ENCODE assay signal across 19 cellular contexts in the genomic region with DNA sequence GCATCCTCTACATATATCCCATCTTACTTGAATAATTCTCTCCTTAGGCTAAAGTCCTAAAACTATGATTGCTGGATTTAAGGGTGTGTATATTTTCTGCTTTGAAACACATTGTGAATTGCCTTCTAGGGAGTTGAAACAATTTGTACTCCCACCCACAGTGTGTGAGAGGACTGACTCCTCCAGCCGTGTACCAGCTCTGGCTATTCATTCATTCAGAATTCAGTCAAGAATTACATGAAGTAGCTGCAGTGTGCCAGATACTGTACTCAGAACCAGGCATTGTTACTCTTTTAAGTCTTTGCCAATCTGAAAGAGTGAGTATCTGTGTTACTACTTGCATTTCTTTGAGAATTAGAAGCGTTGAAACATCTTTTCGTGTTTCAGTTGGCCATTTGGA.
DNase-seq lines count a peak whose midpoint lies in the region; ATAC-seq and TF ChIP-seq lines count a peak whose summit lies in the region.
"Had no signal": no experiment of that assay in that cellular context is flagged by ENCODE, and none has a peak within 500 bp of the region (broad histone marks: within the 10 kb centered on the region; RNA-seq: fewer than 3 reads in every experiment).

No MANE protein-coding gene starts in this region.

- no peak overlapping the region for H2AFZ ChIP-seq in PC-9
- H2AFZ ChIP-seq: GM23338 had no signal

- no peaks in the 10 kb centered on the region for H3K9me2 ChIP-seq in PC-9 (ENCODE audit: insufficient read depth)

- peaks cover 81% of the 10 kb centered on the region for H3F3A ChIP-seq in PC-9 (ENCODE audit: insufficient read depth, low read depth)

- TF ChIP-seq EP300 in esophagus muscularis mucosa (IDR thresholded peaks at IDR 0.05): no peak

- no peak for DNase-seq in PC-9
- DNase-seq in esophagus muscularis mucosa (ENCODE audit: extremely low spot score): no peak
- peak; percentile 48 for DNase-seq in left kidney (ENCODE audit: low read depth, low spot score)
- DNase-seq in type B pancreatic cell (ENCODE audit: extremely low spot score, unreplicated experiment): no peak
- DNase-seq in spleen: no peak
- no peak for DNase-seq in H4 (ENCODE audit: low spot score)
- DNase-seq in hypothalamus (lab: John Stamatoyannopoulos, UW): no peak
- DNase-seq in upper lobe of right lung: no peak
- DNase-seq: CD4-positive, alpha-beta memory T cell; DMS153; DMS79; GF-D8; H7; HFFc6 had no signal

- H3K36me3 Mint-ChIP-seq in type B pancreatic cell: peaks cover 31% of the 10 kb centered on the region

- POLR2A ChIA-PET in PC-9 (lab: Charles Lee; ENCODE audit: unreplicated experiment): no interaction called here

- H3K27me3 ChIP-seq in PC-9 (ENCODE audit: insufficient read depth, low read depth) (no peaks in the 10 kb centered on the region), esophagus muscularis mucosa (no peaks in the 10 kb centered on the region), spleen (replicated peaks in 1 of 7) (no peaks in the 10 kb centered on the region), upper lobe of right lung (no peaks in the 10 kb centered on the region)
- H3K27me3 ChIP-seq: BLaER1 had no signal

- peak overlapping the region; percentile 39 for H3K27ac ChIP-seq in PC-9
- peak overlapping the region in 3 of 4 donors; percentile 48 to 91 (median 49) for H3K27ac ChIP-seq in esophagus muscularis mucosa (replicated peaks in 1 of 4)
- H3K27ac ChIP-seq in spleen: no peak overlapping the region
- H3K27ac ChIP-seq in upper lobe of right lung: no peak overlapping the region
- H3K27ac ChIP-seq: BLaER1, KMS-11 had no signal

- H3K4me2 ChIP-seq in PC-9: no peak overlapping the region
- H3K4me2 ChIP-seq: GM23338, KMS-11 had no signal

- no peak for TF ChIP-seq POLR2A in esophagus muscularis mucosa (IDR thresholded peaks at IDR 0.05; ENCODE audit: low read depth)
- no peak for TF ChIP-seq POLR2A in spleen (IDR thresholded peaks at IDR 0.05)

- intact Hi-C loops in PC-9 (cut with micrococcal nuclease; ENCODE audit: unreplicated experiment): no loop called here
- intact Hi-C loops in esophagus muscularis mucosa (cut with DNase I): no loop called here
- intact Hi-C loops in spleen (cut with DNase I; ENCODE audit: low total_unique reads): no loop called here
- intact Hi-C loops in upper lobe of right lung (cut with DNase I): no loop called here

- H3K9me3 Mint-ChIP-seq in type B pancreatic cell: no peaks in the 10 kb centered on the region
- H3K9me3 Mint-ChIP-seq: CD14-positive monocyte; CD4-positive, alpha-beta memory T cell; HFFc6 had no signal

- H3K9me3 ChIP-seq in PC-9 (ENCODE audit: insufficient read depth, low read depth) (no peaks in the 10 kb centered on the region), esophagus muscularis mucosa (no peaks in the 10 kb centered on the region), spleen (no peaks in the 10 kb centered on the region), upper lobe of right lung (no peaks in the 10 kb centered on the region)
- H3K9me3 ChIP-seq: BLaER1 had no signal

- peaks cover 10% of the 10 kb centered on the region; the same call in 1 of the 2 replicates for H3K79me2 ChIP-seq in PC-9 (ENCODE audit: low read depth)

- CTCF ChIA-PET in PC-9 (lab: Charles Lee): no interaction called here

- 74% methylated on average over 3 of the region's 3 CpGs for WGBS in esophagus muscularis mucosa
- WGBS in spleen, 5 donors: 92 to 96% (median 94%) methylated on average over 3 of the region's 3 CpGs

- H3K4me3 ChIP-seq in PC-9: no peak overlapping the region
- no peak overlapping the region for H3K4me3 ChIP-seq in esophagus muscularis mucosa
- no peak overlapping the region for H3K4me3 ChIP-seq in spleen
- H3K4me3 ChIP-seq in upper lobe of right lung: no peak overlapping the region
- H3K4me3 ChIP-seq: BLaER1, GM23338 had no signal

- H3K27me3 Mint-ChIP-seq in type B pancreatic cell: no peaks in the 10 kb centered on the region
- H3K27me3 Mint-ChIP-seq: CD4-positive, alpha-beta memory T cell had no signal

- peak overlapping the region; percentile 39 for H3K4me3 Mint-ChIP-seq in type B pancreatic cell
- H3K4me3 Mint-ChIP-seq: CD14-positive monocyte, GM23338, HFFc6 had no signal

- no TSS peak for BruUV-seq in PC-9 (replicated peaks; lab: Mats Ljungman, UMichigan)

- H3K4me1 ChIP-seq in PC-9 (replicated peaks; ENCODE audit: insufficient read depth) (peaks cover 93% of the 10 kb centered on the region), esophagus muscularis mucosa (peaks cover 59 to 92% (median 88%) of the 10 kb centered on the region in 4 donors), spleen (peaks cover 28 to 50% (median 39%) of the 10 kb centered on the region in 6 donors), upper lobe of right lung (peaks cover 56% of the 10 kb centered on the region)

- TF ChIP-seq CTCF in PC-9 (conservative IDR thresholded peaks at IDR 0.05) (no peak), esophagus muscularis mucosa (IDR thresholded peaks at IDR 0.05) (no peak), type B pancreatic cell (conservative IDR thresholded peaks at IDR 0.05) (no peak), spleen (IDR thresholded peaks at IDR 0.05 in 8 of 11, conservative IDR thresholded peaks at IDR 0.05 in 3 of 11) (no peak), upper lobe of right lung (IDR thresholded peaks at IDR 0.05) (no peak)

- peaks cover 84% of the 10 kb centered on the region for H3K4me1 Mint-ChIP-seq in type B pancreatic cell (ENCODE audit: unreplicated experiment)

- H3K36me3 ChIP-seq in PC-9 (ENCODE audit: low read depth) (no peaks in the 10 kb centered on the region; the same call in 1 of the 2 replicates), esophagus muscularis mucosa (no peaks in the 10 kb centered on the region), spleen (peaks cover 0 to 71% (median 0%) of the 10 kb centered on the region in 6 donors), upper lobe of right lung (no peaks in the 10 kb centered on the region)

- H3K27ac Mint-ChIP-seq in type B pancreatic cell: peak overlapping the region; percentile 70
- H3K27ac Mint-ChIP-seq: GM23338, HFFc6 had no signal

- no peak for ATAC-seq in upper lobe of right lung
- ATAC-seq: GM23338, HCT116 had no signal

- H4K20me1 ChIP-seq in PC-9 (ENCODE audit: insufficient read depth): no peaks in the 10 kb centered on the region
- H4K20me1 ChIP-seq: BLaER1 had no signal

Comparison
In these comparisons a context has a peak if more than half of its experiments do, and no peak if none do; other contexts are left out.
1. H3K27ac ChIP-seq: peak in PC-9 (single experiment) and esophagus muscularis mucosa (3 of 4); none in spleen (0 of 8) and upper lobe of right lung (single experiment).